ENCODE assay signal across 14 cellular contexts in the genomic region with DNA sequence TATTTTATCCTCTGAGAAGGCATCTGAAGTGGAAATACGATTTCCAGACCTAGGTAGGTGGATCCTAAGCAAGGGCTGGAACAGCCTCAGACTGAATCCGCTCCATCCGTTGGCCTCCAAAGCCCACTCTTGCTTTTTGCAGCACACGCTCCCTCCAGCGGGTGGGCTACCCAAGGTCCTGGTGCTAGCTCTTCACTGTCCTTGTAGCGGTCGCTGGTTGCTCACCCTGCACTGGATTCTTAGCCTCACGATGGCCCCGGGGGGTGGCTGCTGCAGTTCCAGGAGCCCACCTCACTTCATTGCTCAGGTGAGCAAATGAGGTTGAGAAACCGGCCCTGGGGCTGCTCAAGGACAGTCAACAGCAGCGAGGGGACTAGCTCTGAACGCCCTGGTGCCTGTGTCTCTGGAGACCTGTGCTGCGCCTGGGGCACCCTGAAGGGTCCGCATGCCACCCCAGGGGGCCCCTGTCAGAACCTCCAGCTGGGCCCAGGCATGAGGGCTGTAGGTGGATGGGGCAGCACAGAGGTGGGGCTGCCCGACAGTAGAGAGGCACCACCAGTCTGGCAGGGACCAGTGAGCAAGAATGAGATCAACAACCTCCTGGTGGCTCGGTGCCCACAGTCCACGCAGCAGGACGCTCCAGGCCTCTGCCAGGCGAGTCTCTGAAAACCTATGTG. TPM values are rescaled to one million over a fixed set of nuclear protein-coding genes. Genes with fewer than 3 reads are reported as not detected.
DNase-seq lines count a peak whose midpoint lies in the region; ATAC-seq and TF ChIP-seq lines count a peak whose summit lies in the region.
"Had no signal": no experiment of that assay in that cellular context is flagged by ENCODE, and none has a peak within 500 bp of the region (broad histone marks: within the 10 kb centered on the region; RNA-seq: fewer than 3 reads in every experiment).

No MANE protein-coding gene starts in this region.

- H3K4me1 ChIP-seq in OCI-LY7 (ENCODE audit: insufficient read depth, low read length, poor library complexity, severe bottlenecking) (peaks cover 20% of the 10 kb centered on the region), spleen (peaks cover 28 to 56% (median 46%) of the 10 kb centered on the region in 6 donors)

- 90 to 95% (median 92%) methylated on average over 13 to 19 of the region's 19 CpGs for WGBS in spleen, 5 donors

- H3K27ac ChIP-seq in OCI-LY7 (ENCODE audit: low read depth, low read length, poor library complexity, severe bottlenecking) (no peak overlapping the region), spleen (peak overlapping the region in 1 of 8 donors; percentile 96)
- H3K27ac ChIP-seq: coronary artery had no signal

- H3K4me3 ChIP-seq in OCI-LY7 (ENCODE audit: low read depth, low read length, poor library complexity, severe bottlenecking): no peak overlapping the region
- H3K4me3 ChIP-seq in epithelial cell of esophagus (ENCODE audit: low read length): no peak overlapping the region
- H3K4me3 ChIP-seq in spleen: no peak overlapping the region
- H3K4me3 ChIP-seq: coronary artery had no signal

- POLR2A ChIA-PET in activated CD8-positive, alpha-beta T cell treated with anti-CD3 and anti-CD28 coated beads for 36 hours (lab: Charles Lee): interaction anchor here (0.7 to 2.1 kb wide), 11 partner anchors 9 to 179 kb away, joined by 3 to 8 read pairs (median 4); a partner anchor contains a TSS
- POLR2A ChIA-PET in activated CD8-positive, alpha-beta T cell treated with anti-CD3 and anti-CD28 coated beads, Interleukin-2, amount 10 ng/mL, durations not matched to agents 7 days and 5 days (lab: Charles Lee): interaction anchor here (0.6 to 1.6 kb wide), 3 partner anchors 18 to 125 kb away, joined by 3 to 12 read pairs (median 3); a partner anchor contains a TSS
- POLR2A ChIA-PET in OCI-LY7 (lab: Charles Lee): interaction anchor here (0.7 kb wide), 1 partner anchor 31 kb away, joined by 3 read pairs; no protein-coding TSS in a partner anchor

- H3K9me3 ChIP-seq in OCI-LY7 (ENCODE audit: low read length) (no peaks in the 10 kb centered on the region), spleen (no peaks in the 10 kb centered on the region)

- no peaks in the 10 kb centered on the region for H3K27me3 ChIP-seq in spleen (replicated peaks in 1 of 7)

- no peaks in the 10 kb centered on the region for H3K79me2 ChIP-seq in OCI-LY7 (ENCODE audit: insufficient read depth, low read depth, low read length)

- H3K4me1 Mint-ChIP-seq in activated CD8-positive, alpha-beta T cell treated with anti-CD3 and anti-CD28 coated beads for 36 hours (ENCODE audit: low read depth): peaks cover 27% of the 10 kb centered on the region
- H3K4me1 Mint-ChIP-seq in activated CD8-positive, alpha-beta T cell treated with anti-CD3 and anti-CD28 coated beads, Interleukin-2, amount 10 ng/mL, durations not matched to agents 7 days and 5 days (ENCODE audit: low read depth): peaks cover 29% of the 10 kb centered on the region
- peaks cover 28% of the 10 kb centered on the region for H3K4me1 Mint-ChIP-seq in activated naive CD4-positive, alpha-beta T cell treated with anti-CD3 and anti-CD28 coated beads, Interleukin-2, amount 10 ng/mL, durations not matched to agents 7 days and 5 days

- no peak overlapping the region for H2AFZ ChIP-seq in OCI-LY7 (ENCODE audit: low read length)

- no TSS peak for BruUV-seq in OCI-LY7 (replicated peaks; lab: Mats Ljungman, UMichigan)

- no peak for ATAC-seq in activated CD8-positive, alpha-beta T cell treated with anti-CD3 and anti-CD28 coated beads for 36 hours
- ATAC-seq in activated CD8-positive, alpha-beta T cell treated with anti-CD3 and anti-CD28 coated beads, Interleukin-2, amount 10 ng/mL, durations not matched to agents 7 days and 5 days: no peak
- no peak for ATAC-seq in GM19395 (IDR thresholded peaks at IDR 0.05; ENCODE audit: unreplicated experiment)

- H3K27me3 Mint-ChIP-seq in activated CD8-positive, alpha-beta T cell treated with anti-CD3 and anti-CD28 coated beads for 36 hours: no peaks in the 10 kb centered on the region
- H3K27me3 Mint-ChIP-seq in activated CD8-positive, alpha-beta T cell treated with anti-CD3 and anti-CD28 coated beads, Interleukin-2, amount 10 ng/mL, durations not matched to agents 7 days and 5 days (ENCODE audit: low read depth): no peaks in the 10 kb centered on the region
- H3K27me3 Mint-ChIP-seq in activated naive CD4-positive, alpha-beta T cell treated with anti-CD3 and anti-CD28 coated beads, Interleukin-2, amount 10 ng/mL, durations not matched to agents 7 days and 5 days: peaks cover 4% of the 10 kb centered on the region
- H3K27me3 Mint-ChIP-seq: activated CD4-positive, alpha-beta T cell treated with anti-CD3 and anti-CD28 coated beads, Interleukin-2, amount 10 ng/mL, durations not matched to agents 7 days and 5 days; activated naive CD4-positive, alpha-beta T cell treated with anti-CD3 and anti-CD28 coated beads, Interleukin-2, amount 50 U/mL, for 24 hours; T-cell had no signal

- H3K9me3 Mint-ChIP-seq in activated CD8-positive, alpha-beta T cell treated with anti-CD3 and anti-CD28 coated beads for 36 hours: no peaks in the 10 kb centered on the region
- no peaks in the 10 kb centered on the region for H3K9me3 Mint-ChIP-seq in activated CD8-positive, alpha-beta T cell treated with anti-CD3 and anti-CD28 coated beads, Interleukin-2, amount 10 ng/mL, durations not matched to agents 7 days and 5 days (ENCODE audit: insufficient read depth)
- no peaks in the 10 kb centered on the region for H3K9me3 Mint-ChIP-seq in activated naive CD4-positive, alpha-beta T cell treated with anti-CD3 and anti-CD28 coated beads, Interleukin-2, amount 10 ng/mL, durations not matched to agents 7 days and 5 days
- H3K9me3 Mint-ChIP-seq: activated CD4-positive, alpha-beta T cell treated with anti-CD3 and anti-CD28 coated beads, Interleukin-2, amount 10 ng/mL, durations not matched to agents 7 days and 5 days; activated naive CD4-positive, alpha-beta T cell treated with anti-CD3 and anti-CD28 coated beads, Interleukin-2, amount 50 U/mL, for 24 hours; T-cell had no signal

- H4K20me1 ChIP-seq in OCI-LY7 (ENCODE audit: insufficient read depth, low read length): no peaks in the 10 kb centered on the region

- no peak for DNase-seq in activated CD8-positive, alpha-beta T cell treated with anti-CD3 and anti-CD28 coated beads for 36 hours
- DNase-seq in activated CD8-positive, alpha-beta T cell treated with anti-CD3 and anti-CD28 coated beads, Interleukin-2, amount 10 ng/mL, durations not matched to agents 7 days and 5 days: no peak
- DNase-seq in OCI-LY7 (ENCODE audit: low spot score): no peak
- peak; percentile 66 for DNase-seq in epithelial cell of esophagus (ENCODE audit: low read depth)
- peak; percentile 65 for DNase-seq in spleen
- DNase-seq in activated naive CD4-positive, alpha-beta T cell treated with anti-CD3 and anti-CD28 coated beads, Interleukin-2, amount 10 ng/mL, durations not matched to agents 7 days and 5 days: no peak
- DNase-seq in hypothalamus (lab: John Stamatoyannopoulos, UW): no peak
- DNase-seq: kidney glomerular epithelial cell had no signal

- H3K27ac Mint-ChIP-seq in activated CD8-positive, alpha-beta T cell treated with anti-CD3 and anti-CD28 coated beads for 36 hours: peak overlapping the region; percentile 20
- H3K27ac Mint-ChIP-seq in activated CD8-positive, alpha-beta T cell treated with anti-CD3 and anti-CD28 coated beads, Interleukin-2, amount 10 ng/mL, durations not matched to agents 7 days and 5 days: no peak overlapping the region
- H3K27ac Mint-ChIP-seq in activated naive CD4-positive, alpha-beta T cell treated with anti-CD3 and anti-CD28 coated beads, Interleukin-2, amount 10 ng/mL, durations not matched to agents 7 days and 5 days: no peak overlapping the region
- H3K27ac Mint-ChIP-seq: activated naive CD4-positive, alpha-beta T cell treated with anti-CD3 and anti-CD28 coated beads, Interleukin-2, amount 50 U/mL, for 24 hours had no signal

- no peak for TF ChIP-seq POLR2A in spleen (IDR thresholded peaks at IDR 0.05)

- H3K4me3 Mint-ChIP-seq in activated CD8-positive, alpha-beta T cell treated with anti-CD3 and anti-CD28 coated beads for 36 hours: no peak overlapping the region
- H3K4me3 Mint-ChIP-seq in activated CD8-positive, alpha-beta T cell treated with anti-CD3 and anti-CD28 coated beads, Interleukin-2, amount 10 ng/mL, durations not matched to agents 7 days and 5 days: no peak overlapping the region
- no peak overlapping the region for H3K4me3 Mint-ChIP-seq in activated naive CD4-positive, alpha-beta T cell treated with anti-CD3 and anti-CD28 coated beads, Interleukin-2, amount 10 ng/mL, durations not matched to agents 7 days and 5 days
- H3K4me3 Mint-ChIP-seq: activated CD4-positive, alpha-beta T cell treated with anti-CD3 and anti-CD28 coated beads, Interleukin-2, amount 10 ng/mL, durations not matched to agents 7 days and 5 days; activated naive CD4-positive, alpha-beta T cell treated with anti-CD3 and anti-CD28 coated beads, Interleukin-2, amount 50 U/mL, for 24 hours; T-cell had no signal

- intact Hi-C loops in activated CD8-positive, alpha-beta T cell treated with anti-CD3 and anti-CD28 coated beads for 36 hours (cut with micrococcal nuclease): loop anchor here (2.0 to 5.0 kb wide), 3 partner anchors 40 to 104 kb away; a partner anchor contains a TSS
- intact Hi-C loops in OCI-LY7 (cut with micrococcal nuclease; ENCODE audit: unreplicated experiment): loop anchor here (10.0 kb wide), 1 partner anchor 1688 kb away; a partner anchor contains a TSS
- intact Hi-C loops in spleen (cut with DNase I; ENCODE audit: low total_unique reads): loop anchor here (10.0 kb wide), 1 partner anchor 52 kb away; a partner anchor contains a TSS

- H3K36me3 ChIP-seq in OCI-LY7 (ENCODE audit: insufficient read depth, low read length) (peaks cover 29% of the 10 kb centered on the region; the same call in 1 of the 2 replicates), spleen (peaks cover 0 to 43% (median 40%) of the 10 kb centered on the region in 6 donors)

- no peak overlapping the region for H3K4me2 ChIP-seq in OCI-LY7 (ENCODE audit: low read length)

- H3K36me3 Mint-ChIP-seq in activated CD8-positive, alpha-beta T cell treated with anti-CD3 and anti-CD28 coated beads for 36 hours (ENCODE audit: low read depth): peaks cover 5% of the 10 kb centered on the region
- peaks cover 35% of the 10 kb centered on the region for H3K36me3 Mint-ChIP-seq in activated CD8-positive, alpha-beta T cell treated with anti-CD3 and anti-CD28 coated beads, Interleukin-2, amount 10 ng/mL, durations not matched to agents 7 days and 5 days (ENCODE audit: low read depth)
- peaks cover 14% of the 10 kb centered on the region for H3K36me3 Mint-ChIP-seq in activated naive CD4-positive, alpha-beta T cell treated with anti-CD3 and anti-CD28 coated beads, Interleukin-2, amount 10 ng/mL, durations not matched to agents 7 days and 5 days

- H3K9me2 ChIP-seq in OCI-LY7 (ENCODE audit: insufficient read depth, low read length): no peaks in the 10 kb centered on the region

- TF ChIP-seq CTCF in activated CD8-positive, alpha-beta T cell treated with anti-CD3 and anti-CD28 coated beads for 36 hours (IDR thresholded peaks at IDR 0.05): no peak
- TF ChIP-seq CTCF in OCI-LY7 (conservative IDR thresholded peaks at IDR 0.05; ENCODE audit: low read length): peak; percentile 44; the same call in 1 of the 2 replicates
- TF ChIP-seq CTCF in epithelial cell of esophagus (IDR thresholded peaks at IDR 0.05; ENCODE audit: insufficient read depth, low read depth, low read length, missing control alignments): no peak
- TF ChIP-seq CTCF in spleen (IDR thresholded peaks at IDR 0.05 in 8 of 11, conservative IDR thresholded peaks at IDR 0.05 in 3 of 11): no peak

- CTCF ChIA-PET in activated CD8-positive, alpha-beta T cell treated with anti-CD3 and anti-CD28 coated beads for 36 hours (lab: Charles Lee): interaction anchor here (0.6 to 2.9 kb wide), 32 partner anchors 8 to 290 kb away, joined by 3 to 13 read pairs (median 5); a partner anchor contains a TSS
- CTCF ChIA-PET in activated CD8-positive, alpha-beta T cell treated with anti-CD3 and anti-CD28 coated beads, Interleukin-2, amount 10 ng/mL, durations not matched to agents 7 days and 5 days (lab: Charles Lee): interaction anchor here (0.6 to 2.7 kb wide), 28 partner anchors 9 to 289 kb away, joined by 3 to 18 read pairs (median 6); a partner anchor contains a TSS
- CTCF ChIA-PET in OCI-LY7 (lab: Charles Lee; ENCODE audit: unreplicated experiment): interaction anchor here (0.6 kb wide), 3 partner anchors 67 to 164 kb away, joined by 3 to 8 read pairs (median 4); no protein-coding TSS in a partner anchor
- CTCF ChIA-PET in activated naive CD4-positive, alpha-beta T cell treated with anti-CD3 and anti-CD28 coated beads, Interleukin-2, amount 10 ng/mL, durations not matched to agents 7 days and 5 days (lab: Charles Lee): interaction anchor here (0.7 to 3.6 kb wide), 17 partner anchors 9 to 288 kb away, joined by 3 to 36 read pairs (median 5); a partner anchor contains a TSS

RNA-seq across cellular contexts. Expression of a gene that starts 4.3 kb away (rescaled TPM):
- 10 to 100 TPM; 62.8 to 65.9 TPM for total RNA-seq in activated CD8-positive, alpha-beta T cell treated with anti-CD3 and anti-CD28 coated beads for 36 hours
- 100 to 1,000 TPM in 1 of 2 experiments, 10 to 100 TPM in 1; 85.9 to 103 TPM for total RNA-seq in activated CD8-positive, alpha-beta T cell treated with anti-CD3 and anti-CD28 coated beads, Interleukin-2, amount 10 ng/mL, durations not matched to agents 7 days and 5 days
- 58.8 and 61.1 TPM in 2 replicates for total RNA-seq in OCI-LY7 (2014; rRNA removed; shearing (Covaris generic))
- total RNA-seq in OCI-LY7 (2022) (90.2 and 96.5 TPM in 2 replicates), spleen (100 to 1,000 TPM in 2 of 7 donors, 10 to 100 TPM in 5; 76.8 to 117 (median 87.7) TPM)
- polyA plus RNA-seq in spleen: 10 to 100 TPM; 34.9 to 49.3 (median 35.8) TPM

RNA-seq across cellular contexts. Expression of a gene that starts 8.6 kb away (rescaled TPM):
- total RNA-seq in activated CD8-positive, alpha-beta T cell treated with anti-CD3 and anti-CD28 coated beads for 36 hours: 1 to 10 TPM in 1 of 2 experiments, not detected in 1; 1.3 TPM
- 1 to 10 TPM; 3.7 to 3.8 TPM for total RNA-seq in activated CD8-positive, alpha-beta T cell treated with anti-CD3 and anti-CD28 coated beads, Interleukin-2, amount 10 ng/mL, durations not matched to agents 7 days and 5 days
- 0.44 and 1.3 TPM in 2 replicates for total RNA-seq in OCI-LY7 (2014; rRNA removed; shearing (Covaris generic))
- total RNA-seq in OCI-LY7 (2022): 4.0 and 4.5 TPM in 2 replicates
- total RNA-seq in spleen: 10 to 100 TPM in 3 of 7 donors, 1 to 10 TPM in 4; 4.0 to 24.2 (median 9.2) TPM
- polyA plus RNA-seq in spleen: 10 to 100 TPM in 1 of 3 donors, 1 to 10 TPM in 2; 3.1 to 14.9 (median 3.8) TPM
- total RNA-seq: Daoy had no signal

RNA-seq across cellular contexts. Expression of a gene that starts 18.4 kb away (rescaled TPM):
- 100 to 1,000 TPM; 105 to 123 TPM for total RNA-seq in activated CD8-positive, alpha-beta T cell treated with anti-CD3 and anti-CD28 coated beads for 36 hours
- 100 to 1,000 TPM in 1 of 2 experiments, 10 to 100 TPM in 1; 100.0 to 102 TPM for total RNA-seq in activated CD8-positive, alpha-beta T cell treated with anti-CD3 and anti-CD28 coated beads, Interleukin-2, amount 10 ng/mL, durations not matched to agents 7 days and 5 days
- total RNA-seq in OCI-LY7 (2014; rRNA removed; shearing (Covaris generic)): 44.4 and 58.5 TPM in 2 replicates
- total RNA-seq in OCI-LY7 (2022): 68.3 and 81.1 TPM in 2 replicates
- 100 to 1,000 TPM; 241 to 328 (median 311) TPM for total RNA-seq in spleen
- polyA plus RNA-seq in spleen: 100 to 1,000 TPM; 105 to 185 (median 126) TPM

RNA-seq across cellular contexts. Expression of a gene that starts 56.3 kb away (rescaled TPM):
- total RNA-seq in activated CD8-positive, alpha-beta T cell treated with anti-CD3 and anti-CD28 coated beads for 36 hours: 10 to 100 TPM; 19.8 to 21.5 TPM
- total RNA-seq in activated CD8-positive, alpha-beta T cell treated with anti-CD3 and anti-CD28 coated beads, Interleukin-2, amount 10 ng/mL, durations not matched to agents 7 days and 5 days: 10 to 100 TPM; 16.1 to 17.1 TPM
- total RNA-seq in OCI-LY7 (2014; rRNA removed; shearing (Covaris generic)): 76.2 and 78.7 TPM in 2 replicates
- total RNA-seq in OCI-LY7 (2022) (70.5 and 76.5 TPM in 2 replicates), spleen (10 to 100 TPM; 46.2 to 88.4 (median 48.0) TPM)
- polyA plus RNA-seq in spleen: 100 to 1,000 TPM in 1 of 3 donors, 10 to 100 TPM in 2; 34.9 to 107 (median 58.7) TPM

Comparison
In these comparisons a context has a peak if more than half of its experiments do, and no peak if none do; other contexts are left out.
1. DNase-seq: peak in epithelial cell of esophagus (single experiment) and spleen (single experiment); none in activated CD8-positive, alpha-beta T cell treated with anti-CD3 and anti-CD28 coated beads for 36 hours (single experiment), activated CD8-positive, alpha-beta T cell treated with anti-CD3 and anti-CD28 coated beads, Interleukin-2, amount 10 ng/mL, durations not matched to agents 7 days and 5 days (single experiment), OCI-LY7 (single experiment), activated naive CD4-positive, alpha-beta T cell treated with anti-CD3 and anti-CD28 coated beads, Interleukin-2, amount 10 ng/mL, durations not matched to agents 7 days and 5 days (single experiment) and hypothalamus (0 of 51).